Comparison of ENCODE assay signal across 9 cellular contexts in the genomic region with DNA sequence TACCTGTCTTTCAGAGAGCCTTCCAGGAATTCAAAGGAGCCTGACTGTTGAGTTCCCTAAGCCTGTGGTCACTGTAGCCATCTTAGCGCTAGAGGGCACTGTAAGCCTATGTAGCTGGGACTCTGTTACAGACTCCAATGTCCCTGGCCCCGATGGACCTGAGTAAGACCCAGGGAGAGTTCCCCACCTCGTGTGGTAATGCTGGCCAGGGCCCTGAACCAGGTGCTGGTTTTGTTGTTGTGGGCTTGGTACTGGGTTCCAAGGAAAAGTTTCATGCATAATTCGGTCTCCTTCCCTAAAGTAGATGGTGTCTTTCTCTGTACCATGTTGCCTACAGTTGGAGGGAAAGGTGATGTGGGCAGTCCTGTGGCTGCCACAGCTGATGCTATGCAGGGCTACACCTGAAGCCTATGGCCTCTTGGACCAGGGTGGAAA. TPM values are rescaled to one million over a fixed set of nuclear protein-coding genes. Genes with fewer than 3 reads are reported as not detected.
DNase-seq lines count a peak whose midpoint lies in the region; ATAC-seq and TF ChIP-seq lines count a peak whose summit lies in the region.
"Had no signal": no experiment of that assay in that cellular context is flagged by ENCODE, and none has a peak within 500 bp of the region (broad histone marks: within the 10 kb centered on the region; RNA-seq: fewer than 3 reads in every experiment).

No MANE protein-coding gene starts in this region.

- intact Hi-C loops in uterus (cut with DNase I; ENCODE audit: low total_unique reads), result no loop called here

- H3K4me1 Mint-ChIP-seq in activated naive CD4-positive, alpha-beta T cell treated with anti-CD3 and anti-CD28 coated beads, Interleukin-2, amount 10 ng/mL, durations not matched to agents 7 days and 5 days, result peaks cover 5% of the 10 kb centered on the region

- DNase-seq in GDM1 (lab: John Stamatoyannopoulos, UW), result peak; percentile 14
- peak; percentile 40 to 43 for DNase-seq in Kasumi-1 (lab: John Stamatoyannopoulos, UW)
- DNase-seq in SJSA1 (ENCODE audit: low read depth in 1 of 2, low spot score in 2 of 2), result peak; percentile 42 to 68
- DNase-seq in activated naive CD4-positive, alpha-beta T cell treated with anti-CD3 and anti-CD28 coated beads, Interleukin-2, amount 10 ng/mL, durations not matched to agents 7 days and 5 days, result peak; percentile 78
- DNase-seq in glomerular visceral epithelial cell (ENCODE audit: extremely low spot score), result peak; percentile 69
- DNase-seq in uterus, result peak; percentile 46 to 53

- no peaks in the 10 kb centered on the region for H3K9me3 Mint-ChIP-seq in activated naive CD4-positive, alpha-beta T cell treated with anti-CD3 and anti-CD28 coated beads, Interleukin-2, amount 10 ng/mL, durations not matched to agents 7 days and 5 days
- H3K9me3 Mint-ChIP-seq: dendritic cell treated with granulocyte-macrophage colony-stimulating factor and Interleukin-4, amounts not matched to agents 40 ng/mL and 50 ng/mL, for 4 days had no signal

- no peak overlapping the region for H3K9ac ChIP-seq in parathyroid adenoma

- H3K4me3 Mint-ChIP-seq in activated naive CD4-positive, alpha-beta T cell treated with anti-CD3 and anti-CD28 coated beads, Interleukin-2, amount 10 ng/mL, durations not matched to agents 7 days and 5 days, result no peak overlapping the region
- H3K4me3 Mint-ChIP-seq: dendritic cell treated with granulocyte-macrophage colony-stimulating factor and Interleukin-4, amounts not matched to agents 40 ng/mL and 50 ng/mL, for 4 days had no signal

- no peaks in the 10 kb centered on the region for H3K79me2 ChIP-seq in parathyroid adenoma

- TF ChIP-seq CTCF in parathyroid adenoma (IDR thresholded peaks at IDR 0.05) (peak; percentile 54), uterus (IDR thresholded peaks at IDR 0.05) (peak; percentile 48 to 64 (median 60))

- peaks cover 15% of the 10 kb centered on the region; the same call in 1 of the 2 replicates for H3K36me3 ChIP-seq in SJSA1
- H3K36me3 ChIP-seq in parathyroid adenoma (ENCODE audit: control insufficient read depth, insufficient read depth, low read length), result no peaks in the 10 kb centered on the region
- H3K36me3 ChIP-seq in uterus, result no peaks in the 10 kb centered on the region

- no peaks in the 10 kb centered on the region for H3K27me3 Mint-ChIP-seq in activated naive CD4-positive, alpha-beta T cell treated with anti-CD3 and anti-CD28 coated beads, Interleukin-2, amount 10 ng/mL, durations not matched to agents 7 days and 5 days
- H3K27me3 Mint-ChIP-seq: dendritic cell treated with granulocyte-macrophage colony-stimulating factor and Interleukin-4, amounts not matched to agents 40 ng/mL and 50 ng/mL, for 4 days had no signal

- H3K36me3 Mint-ChIP-seq in activated naive CD4-positive, alpha-beta T cell treated with anti-CD3 and anti-CD28 coated beads, Interleukin-2, amount 10 ng/mL, durations not matched to agents 7 days and 5 days, result no peaks in the 10 kb centered on the region

- no peaks in the 10 kb centered on the region for H3K9me3 ChIP-seq in SJSA1 (replicated peaks)
- no peaks in the 10 kb centered on the region for H3K9me3 ChIP-seq in parathyroid adenoma (ENCODE audit: control insufficient read depth, low read length)
- no peaks in the 10 kb centered on the region for H3K9me3 ChIP-seq in uterus

- TF ChIP-seq POLR2A in uterus (IDR thresholded peaks at IDR 0.05), result no peak

- no peak for ATAC-seq in HG03095 (IDR thresholded peaks at IDR 0.05; ENCODE audit: unreplicated experiment)

- no peak overlapping the region for H3K27ac ChIP-seq in SJSA1
- no peak overlapping the region for H3K27ac ChIP-seq in parathyroid adenoma
- H3K27ac ChIP-seq in uterus, result no peak overlapping the region

- H3K4me3 ChIP-seq in SJSA1, result no peak overlapping the region
- no peak overlapping the region for H3K4me3 ChIP-seq in parathyroid adenoma (ENCODE audit: low read depth, low read length)
- no peak overlapping the region for H3K4me3 ChIP-seq in uterus

- no peak overlapping the region for H3K27ac Mint-ChIP-seq in activated naive CD4-positive, alpha-beta T cell treated with anti-CD3 and anti-CD28 coated beads, Interleukin-2, amount 10 ng/mL, durations not matched to agents 7 days and 5 days
- H3K27ac Mint-ChIP-seq: dendritic cell treated with granulocyte-macrophage colony-stimulating factor and Interleukin-4, amounts not matched to agents 40 ng/mL and 50 ng/mL, for 4 days had no signal

- H3K4me2 ChIP-seq in parathyroid adenoma (ENCODE audit: low read length), result no peak overlapping the region

- CTCF ChIA-PET in activated naive CD4-positive, alpha-beta T cell treated with anti-CD3 and anti-CD28 coated beads, Interleukin-2, amount 10 ng/mL, durations not matched to agents 7 days and 5 days (lab: Charles Lee), result interaction anchor here (0.8 to 5.3 kb wide), 6 partner anchors 10 to 500 kb away, joined by 3 to 37 read pairs (median 6); no protein-coding TSS in a partner anchor

- H2AFZ ChIP-seq in parathyroid adenoma, result no peak overlapping the region

- H3K27me3 ChIP-seq in SJSA1 (replicated peaks), result no peaks in the 10 kb centered on the region
- no peaks in the 10 kb centered on the region for H3K27me3 ChIP-seq in parathyroid adenoma (ENCODE audit: control insufficient read depth, insufficient read depth, low read length)
- no peaks in the 10 kb centered on the region for H3K27me3 ChIP-seq in uterus

- no peaks in the 10 kb centered on the region for H3K4me1 ChIP-seq in SJSA1 (replicated peaks)
- H3K4me1 ChIP-seq in parathyroid adenoma, result no peaks in the 10 kb centered on the region
- H3K4me1 ChIP-seq in uterus, result no peaks in the 10 kb centered on the region

RNA-seq across cellular contexts. Expression of gene CDAN1, which starts 32.4 kb away (rescaled TPM):
- 13.0 and 15.9 TPM in 2 replicates for total RNA-seq in SJSA1 (2014; rRNA removed; shearing (Covaris generic))
- 10 to 100 TPM; 11.3 to 31.2 (median 19.5) TPM for total RNA-seq in uterus

Comparison
In these comparisons a context has a peak if more than half of its experiments do, and no peak if none do; other contexts are left out.
1. DNase-seq: peak in every context shown above with its lines; median percentile 78 in activated naive CD4-positive, alpha-beta T cell treated with anti-CD3 and anti-CD28 coated beads, Interleukin-2, amount 10 ng/mL, durations not matched to agents 7 days and 5 days; 69 in glomerular visceral epithelial cell; 55 in SJSA1; 50 in uterus; 42 in Kasumi-1; 14 in GDM1.